In genomic region chr4:48669086-48669485, GRCh38 we compare ENCODE assay signal across 24 cellular contexts.
A peak's percentile ranks its signal among the peaks of the same experiment; 100 is the strongest.
DNase-seq lines count a peak whose midpoint lies in the region; ATAC-seq and TF ChIP-seq lines count a peak whose summit lies in the region.
"Had no signal": no experiment of that assay in that cellular context is flagged by ENCODE, and none has a peak within 500 bp of the region (broad histone marks: within the 10 kb centered on the region; RNA-seq: fewer than 3 reads in every experiment).

No MANE protein-coding gene starts in this region.

- TF ChIP-seq CTCF in MCF 10A (IDR thresholded peaks at IDR 0.05; ENCODE audit: unreplicated experiment) (no peak), breast epithelium (IDR thresholded peaks at IDR 0.05) (no peak), mammary epithelial cell (conservative IDR thresholded peaks at IDR 0.05 in 1 of 2, IDR thresholded peaks at IDR 0.05 in 1 of 2; ENCODE audit: extremely low read depth in 1 of 2, insufficient read depth in 1 of 2, low read depth in 1 of 2, low read length in 2 of 2) (no peak), osteoblast (IDR thresholded peaks at IDR 0.05; ENCODE audit: extremely low read depth, low read depth, low read length) (no peak)

- 94% methylated on average over 3 of the region's 3 CpGs for WGBS in mammary epithelial cell (ENCODE audit: low coverage, missing lambda C conversion rate)

- H3K27me3 ChIP-seq in breast epithelium (no peaks in the 10 kb centered on the region), mammary epithelial cell (ENCODE audit: insufficient read depth, low read length) (no peaks in the 10 kb centered on the region), osteoblast (ENCODE audit: insufficient read depth, low read length) (no peaks in the 10 kb centered on the region)
- H3K27me3 ChIP-seq: neutrophil, SJSA1, suprapubic skin had no signal

- peaks cover 9% of the 10 kb centered on the region for H3K9me3 Mint-ChIP-seq in MCF 10A (ENCODE audit: unreplicated experiment)
- H3K9me3 Mint-ChIP-seq in stimulated activated naive B cell treated with anti-CD40 and anti-IgM and Interleukin-4, amounts not matched to agents 10 μg/mL and 1 μg/mL and 100 μg/mL, for 72 hours: peaks cover 2 to 6% of the 10 kb centered on the region in 2 donors
- H3K9me3 Mint-ChIP-seq: immature natural killer cell had no signal

- peak overlapping the region; percentile 1 for H3K27ac Mint-ChIP-seq in MCF 10A (ENCODE audit: low read depth, unreplicated experiment)
- H3K27ac Mint-ChIP-seq in stimulated activated naive B cell treated with anti-CD40 and anti-IgM and Interleukin-4, amounts not matched to agents 10 μg/mL and 1 μg/mL and 100 μg/mL, for 72 hours: peak overlapping the region; percentile 67
- H3K27ac Mint-ChIP-seq: activated CD4-positive, alpha-beta memory T cell treated with anti-CD3 and anti-CD28 coated beads, Interleukin-2, amount 10 ng/mL, durations not matched to agents 7 days and 5 days; activated naive CD8-positive, alpha-beta T cell treated with anti-CD3 and anti-CD28 coated beads, Interleukin-2, amount 10 ng/mL, durations not matched to agents 7 days and 5 days had no signal

- POLR2A ChIA-PET in MCF 10A (lab: Yijun Ruan, JAX): interaction anchor here (0.7 to 2.7 kb wide), 12 partner anchors 12 to 292 kb away, joined by 3 to 14 read pairs (median 4); no protein-coding TSS in a partner anchor

- H3K79me2 ChIP-seq in mammary epithelial cell (ENCODE audit: insufficient read depth, low read length) (peaks cover 60% of the 10 kb centered on the region), osteoblast (ENCODE audit: insufficient read depth, low read length) (peaks cover 11% of the 10 kb centered on the region)

- BruUV-seq in MCF 10A (replicated peaks; lab: Mats Ljungman, UMichigan) (no TSS peak), mammary epithelial cell (replicated peaks; lab: Mats Ljungman, UMichigan) (no TSS peak)

- peaks cover 8% of the 10 kb centered on the region for H3K36me3 Mint-ChIP-seq in MCF 10A (ENCODE audit: insufficient read depth, unreplicated experiment)
- H3K36me3 Mint-ChIP-seq in stimulated activated naive B cell treated with anti-CD40 and anti-IgM and Interleukin-4, amounts not matched to agents 10 μg/mL and 1 μg/mL and 100 μg/mL, for 72 hours: peaks cover 2 to 14% of the 10 kb centered on the region in 2 donors

- H4K20me1 ChIP-seq in mammary epithelial cell (ENCODE audit: insufficient read depth, low read length) (peaks cover 2% of the 10 kb centered on the region), osteoblast (ENCODE audit: insufficient read depth, low read length) (peaks cover 3% of the 10 kb centered on the region)

- H2AFZ ChIP-seq in mammary epithelial cell (ENCODE audit: low read depth, low read length) (no peak overlapping the region), osteoblast (ENCODE audit: low read length) (no peak overlapping the region)

- H3K4me3 Mint-ChIP-seq in MCF 10A (ENCODE audit: unreplicated experiment): no peak overlapping the region
- no peak overlapping the region for H3K4me3 Mint-ChIP-seq in stimulated activated naive B cell treated with anti-CD40 and anti-IgM and Interleukin-4, amounts not matched to agents 10 μg/mL and 1 μg/mL and 100 μg/mL, for 72 hours
- H3K4me3 Mint-ChIP-seq: activated CD4-positive, alpha-beta memory T cell treated with anti-CD3 and anti-CD28 coated beads, Interleukin-2, amount 10 ng/mL, durations not matched to agents 7 days and 5 days; activated naive CD8-positive, alpha-beta T cell treated with anti-CD3 and anti-CD28 coated beads, Interleukin-2, amount 10 ng/mL, durations not matched to agents 7 days and 5 days; immature natural killer cell had no signal

- DNase-seq in MCF 10A (ENCODE audit: unreplicated experiment): no peak
- no peak for DNase-seq in breast epithelium (ENCODE audit: low spot score in 2 of 2)
- DNase-seq in mammary epithelial cell: no peak
- DNase-seq in kidney tubule cell (ENCODE audit: low spot score): peak; percentile 5
- no peak for DNase-seq in stimulated activated naive B cell treated with anti-CD40 and anti-IgM and Interleukin-4, amounts not matched to agents 10 μg/mL and 1 μg/mL and 100 μg/mL, for 72 hours
- DNase-seq in mesenteric fat pad (ENCODE audit: low spot score): no peak
- DNase-seq in RKO (ENCODE audit: low spot score): no peak
- no peak for DNase-seq in osteoblast (ENCODE audit: insufficient read length, low spot score, missing footprints)
- DNase-seq: activated CD4-positive, alpha-beta memory T cell treated with anti-CD3 and anti-CD28 coated beads, Interleukin-2, amount 10 ng/mL, durations not matched to agents 7 days and 5 days; activated effector memory CD4-positive, alpha-beta T cell treated with anti-CD3 and anti-CD28 coated beads, Interleukin-2, amount 50 U/mL, for 16 hours; activated naive CD8-positive, alpha-beta T cell treated with anti-CD3 and anti-CD28 coated beads, Interleukin-2, amount 10 ng/mL, durations not matched to agents 7 days and 5 days; cerebellar nuclear complex; DMS53; foreskin melanocyte; immature natural killer cell; NCI-H2029; T-helper 1 cell had no signal

- CTCF ChIA-PET in MCF 10A (lab: Yijun Ruan, JAX): interaction anchor here (0.7 to 1.6 kb wide), 3 partner anchors 29 to 55 kb away, joined by 3 to 6 read pairs (median 3); no protein-coding TSS in a partner anchor
- CTCF ChIA-PET in mammary epithelial cell (lab: Charles Lee; ENCODE audit: low non-redundant PET): no interaction called here

- no peak overlapping the region for H3K27ac ChIP-seq in breast epithelium
- H3K27ac ChIP-seq in mammary epithelial cell (ENCODE audit: insufficient read depth, low read depth, low read length): peak overlapping the region; percentile 6
- no peak overlapping the region for H3K27ac ChIP-seq in osteoblast (ENCODE audit: low read depth, low read length)
- H3K27ac ChIP-seq: A549, neutrophil, prostate gland, SJSA1, suprapubic skin had no signal

- peaks cover 25% of the 10 kb centered on the region for H3K4me1 Mint-ChIP-seq in MCF 10A (ENCODE audit: insufficient read depth, unreplicated experiment)
- peaks cover 8 to 21% of the 10 kb centered on the region in 2 donors for H3K4me1 Mint-ChIP-seq in stimulated activated naive B cell treated with anti-CD40 and anti-IgM and Interleukin-4, amounts not matched to agents 10 μg/mL and 1 μg/mL and 100 μg/mL, for 72 hours

- H3K9ac ChIP-seq in mammary epithelial cell (ENCODE audit: insufficient read depth, low read length): no peak overlapping the region

- H3K4me2 ChIP-seq in mammary epithelial cell (ENCODE audit: insufficient read depth, low read depth, low read length): peak overlapping the region; percentile 67
- no peak overlapping the region for H3K4me2 ChIP-seq in osteoblast (ENCODE audit: insufficient read depth, low read length)
- H3K4me2 ChIP-seq: A549 had no signal

- no peaks in the 10 kb centered on the region for H3K36me3 ChIP-seq in breast epithelium
- no peaks in the 10 kb centered on the region for H3K36me3 ChIP-seq in mammary epithelial cell (ENCODE audit: insufficient read depth, low read length)
- no peaks in the 10 kb centered on the region for H3K36me3 ChIP-seq in osteoblast (ENCODE audit: insufficient read depth, low read length)
- H3K36me3 ChIP-seq: neutrophil, prostate gland, SJSA1, suprapubic skin had no signal

- dilution Hi-C loops in mammary epithelial cell (cut with HindIII; ENCODE audit: low sequenced_read_pairs): no loop called here

- no peak for TF ChIP-seq POLR2A in breast epithelium (IDR thresholded peaks at IDR 0.05)

- intact Hi-C loops in MCF 10A (cut with micrococcal nuclease): no loop called here
- intact Hi-C loops in breast epithelium (cut with DNase I; ENCODE audit: low total_unique reads): no loop called here
- intact Hi-C loops in mammary epithelial cell (cut with micrococcal nuclease): no loop called here

- no peak overlapping the region for H3K4me3 ChIP-seq in breast epithelium
- H3K4me3 ChIP-seq in mammary epithelial cell (replicated peaks in 1 of 3; ENCODE audit: insufficient read depth in 1 of 3, low read depth in 2 of 3, low read length in 3 of 3): no peak overlapping the region
- H3K4me3 ChIP-seq in osteoblast (ENCODE audit: insufficient read depth, low read length): no peak overlapping the region
- H3K4me3 ChIP-seq: A549, prostate gland, SJSA1, suprapubic skin had no signal

- H3K4me1 ChIP-seq in breast epithelium (no peaks in the 10 kb centered on the region), mammary epithelial cell (ENCODE audit: insufficient read depth, low read length) (peaks cover 35% of the 10 kb centered on the region), osteoblast (ENCODE audit: insufficient read depth, low read length) (no peaks in the 10 kb centered on the region)
- H3K4me1 ChIP-seq: A549, prostate gland, SJSA1 had no signal

- no peaks in the 10 kb centered on the region for H3K9me3 ChIP-seq in breast epithelium
- no peaks in the 10 kb centered on the region for H3K9me3 ChIP-seq in mammary epithelial cell (replicated peaks; ENCODE audit: insufficient read depth, low read length)
- no peaks in the 10 kb centered on the region for H3K9me3 ChIP-seq in osteoblast (ENCODE audit: low read depth, low read length)
- H3K9me3 ChIP-seq: A549, neutrophil, prostate gland, SJSA1, suprapubic skin had no signal

- in situ Hi-C loops in mammary epithelial cell (cut with MboI; ENCODE audit: low sequenced_read_pairs in 2 of 2): no loop called here

- H3K27me3 Mint-ChIP-seq in MCF 10A (ENCODE audit: insufficient read depth, unreplicated experiment): no peaks in the 10 kb centered on the region
- no peaks in the 10 kb centered on the region for H3K27me3 Mint-ChIP-seq in stimulated activated naive B cell treated with anti-CD40 and anti-IgM and Interleukin-4, amounts not matched to agents 10 μg/mL and 1 μg/mL and 100 μg/mL, for 72 hours
- H3K27me3 Mint-ChIP-seq: activated CD4-positive, alpha-beta memory T cell treated with anti-CD3 and anti-CD28 coated beads, Interleukin-2, amount 10 ng/mL, durations not matched to agents 7 days and 5 days; activated naive CD8-positive, alpha-beta T cell treated with anti-CD3 and anti-CD28 coated beads, Interleukin-2, amount 10 ng/mL, durations not matched to agents 7 days and 5 days had no signal

- ATAC-seq in stimulated activated naive B cell treated with anti-CD40 and anti-IgM and Interleukin-4, amounts not matched to agents 10 μg/mL and 1 μg/mL and 100 μg/mL, for 72 hours (replicated peaks): no peak
- ATAC-seq: A549; activated CD4-positive, CD25-positive, alpha-beta regulatory T cell treated with anti-CD3 and anti-CD28 coated beads, Interleukin-2, amount 50 U/mL, for 24 hours; Panc1 had no signal
